7 cellular contexts compared by ENCODE assay signal in the genomic region with DNA sequence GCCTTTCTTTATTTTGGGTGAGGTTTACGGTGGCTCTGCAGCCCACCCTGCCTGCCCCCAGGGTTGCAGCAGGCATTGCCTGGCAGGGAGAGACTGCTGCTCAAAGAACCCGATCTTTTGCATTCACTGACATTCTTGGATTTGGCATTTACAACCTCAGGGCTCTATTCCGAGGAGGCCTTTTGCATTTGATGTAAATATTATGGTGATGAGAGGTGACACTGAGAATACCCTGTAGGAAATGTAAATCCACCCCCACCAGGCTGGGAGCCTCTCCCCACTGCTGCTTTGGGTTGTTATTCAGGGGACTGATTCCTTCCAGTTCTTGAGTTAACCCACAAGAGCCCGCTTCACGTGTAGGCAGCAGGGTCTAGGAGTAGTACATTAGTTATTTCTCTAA.
"Had no signal": no experiment of that assay in that cellular context is flagged by ENCODE, and none has a peak within 500 bp of the region (broad histone marks: within the 10 kb centered on the region; RNA-seq: fewer than 3 reads in every experiment).

No MANE protein-coding gene starts in this region.

- H3K36me3 ChIP-seq: HAP-1 had no signal

- H3K27ac Mint-ChIP-seq: HFFc6 had no signal

- H3K4me3 Mint-ChIP-seq: HFFc6 had no signal

- H3K4me1 ChIP-seq: HAP-1 had no signal

- H3K9me3 ChIP-seq: HAP-1 had no signal

- H3K9me3 Mint-ChIP-seq: HFFc6 had no signal

- H3K4me3 ChIP-seq: HAP-1, K562 had no signal

- DNase-seq: GOT3, H7, HFFc6, IMR-90 had no signal

- ATAC-seq: HCT116, K562 had no signal
